In genomic region chr13:108322206-108322824, GRCh38 we compare ENCODE assay signal across 8 cellular contexts. TPM values are rescaled to one million over a fixed set of nuclear protein-coding genes. Genes with fewer than 3 reads are reported as not detected.
DNase-seq lines count a peak whose midpoint lies in the region; ATAC-seq, FAIRE-seq and TF ChIP-seq lines count a peak whose summit lies in the region.

No MANE protein-coding gene starts in this region.

- H3K36me3 ChIP-seq in astrocyte (ENCODE audit: insufficient read depth, low read length), result no peaks in the 10 kb centered on the region

- H3K9ac ChIP-seq in astrocyte (ENCODE audit: low read length), result no peak overlapping the region

- FAIRE-seq in astrocyte (lab: Jason Lieb, UNC), result peak; percentile 81

- no peak overlapping the region for H3K4me3 Mint-ChIP-seq in astrocyte (ENCODE audit: unreplicated experiment)

- no peak overlapping the region for H3K4me2 ChIP-seq in astrocyte (ENCODE audit: low read length)

- H3K27me3 Mint-ChIP-seq in astrocyte (ENCODE audit: low read depth, unreplicated experiment), result peaks cover 1% of the 10 kb centered on the region

- peak; percentile 39 for DNase-seq in COR-L47 (lab: John Stamatoyannopoulos, UW)
- DNase-seq in NCI-H2171 (lab: John Stamatoyannopoulos, UW), result peak; percentile 9
- peak; percentile 13 for DNase-seq in astrocyte (ENCODE audit: low read depth)
- DNase-seq in hepatic stellate cell (ENCODE audit: low spot score), result peak; percentile 11
- no peak for DNase-seq in stimulated activated naive CD8-positive, alpha-beta T cell treated with anti-CD3 and anti-CD28 coated beads, Interleukin-15, Interleukin-2, amounts not matched to agents 100 U/mL and 50 U/mL, for 24 hours
- DNase-seq in stimulated activated CD4-positive, alpha-beta T cell treated with anti-CD3 and anti-CD28 coated beads, Interleukin-12 subunit alpha, Interleukin-12 subunit beta, amount 100 ng/mL, for 4 hours, result no peak

- H3K36me3 Mint-ChIP-seq in astrocyte (ENCODE audit: low read depth, unreplicated experiment), result no peaks in the 10 kb centered on the region

- H3K9me3 Mint-ChIP-seq in astrocyte (ENCODE audit: unreplicated experiment), result no peaks in the 10 kb centered on the region

- no peak overlapping the region for H2AFZ ChIP-seq in astrocyte (ENCODE audit: low read depth, low read length)

- H3K4me1 Mint-ChIP-seq in astrocyte (ENCODE audit: low read depth, unreplicated experiment), result no peaks in the 10 kb centered on the region

- no peaks in the 10 kb centered on the region for H3K9me3 ChIP-seq in astrocyte (ENCODE audit: insufficient read depth, low read depth, low read length)

- H3K27ac ChIP-seq in astrocyte (ENCODE audit: low read depth, low read length), result no peak overlapping the region

- peak; percentile 88 for ATAC-seq in GM18907 (IDR thresholded peaks at IDR 0.05; ENCODE audit: unreplicated experiment)
- ATAC-seq in HG03045 (IDR thresholded peaks at IDR 0.05; ENCODE audit: unreplicated experiment), result peak; percentile 80
- peak; percentile 77 for ATAC-seq in stimulated activated naive CD8-positive, alpha-beta T cell treated with anti-CD3 and anti-CD28 coated beads, Interleukin-15, Interleukin-2, amounts not matched to agents 100 U/mL and 50 U/mL, for 24 hours

- H3K4me1 ChIP-seq in astrocyte (ENCODE audit: insufficient read depth, low read length), result no peaks in the 10 kb centered on the region

- no peak overlapping the region for H3K4me3 ChIP-seq in astrocyte (ENCODE audit: insufficient read depth, low read depth, low read length)

- H3K27me3 ChIP-seq in astrocyte (ENCODE audit: insufficient read depth, low read length), result peaks cover 4% of the 10 kb centered on the region

- peak; percentile 78 for TF ChIP-seq CTCF in astrocyte (IDR thresholded peaks at IDR 0.05; ENCODE audit: insufficient read depth, low read depth, low read length)

- no peak overlapping the region for H3K27ac Mint-ChIP-seq in astrocyte (ENCODE audit: unreplicated experiment)

- H3K79me2 ChIP-seq in astrocyte (ENCODE audit: insufficient read depth, low read length), result no peaks in the 10 kb centered on the region

- H4K20me1 ChIP-seq in astrocyte (ENCODE audit: insufficient read depth, low read length), result no peaks in the 10 kb centered on the region

RNA-seq across cellular contexts. Expression of gene TNFSF13B, which starts 52.8 kb away (rescaled TPM):
- 0.89 and 1.7 TPM in 2 replicates for total RNA-seq in astrocyte

Comparison
In these comparisons a context has a peak if more than half of its experiments do, and no peak if none do; other contexts are left out.
1. DNase-seq: peak in COR-L47 (single experiment), NCI-H2171 (single experiment), astrocyte (single experiment) and hepatic stellate cell (single experiment); none in stimulated activated naive CD8-positive, alpha-beta T cell treated with anti-CD3 and anti-CD28 coated beads, Interleukin-15, Interleukin-2, amounts not matched to agents 100 U/mL and 50 U/mL, for 24 hours (single experiment) and stimulated activated CD4-positive, alpha-beta T cell treated with anti-CD3 and anti-CD28 coated beads, Interleukin-12 subunit alpha, Interleukin-12 subunit beta, amount 100 ng/mL, for 4 hours (single experiment).
2. Peak in every context shown above with its lines, with median percentiles within 50 percentile points of each other: ATAC-seq.